In genomic region chr15:90654233-90655124, GRCh38 we compare ENCODE assay signal across 2 cellular contexts.
TF ChIP-seq lines count a peak whose summit lies in the region.

No MANE protein-coding gene starts in this region.

TF ChIP-seq in IMR-90, 13 proteins besides CTCF, POLR2A, EP300 and RAD21:
- TF ChIP-seq RCOR1 (IDR thresholded peaks at IDR 0.05; ENCODE audit: insufficient replicate concordance, low read length) (no peak), MAFK (IDR thresholded peaks at IDR 0.05; ENCODE audit: low read depth, low read length) (peak; percentile 85)

TF ChIP-seq in GM12878, 131 proteins besides CTCF, POLR2A, EP300 and RAD21:
- TF ChIP-seq TAF1 (IDR thresholded peaks at IDR 0.05; ENCODE audit: borderline replicate concordance, low read depth, low read length) = no peak
- TF ChIP-seq IKZF1 (conservative IDR thresholded peaks at IDR 0.05) = 0 out of 2 replicates have a peak, but pooled peaks have one; percentile 27
- no peak for TF ChIP-seq RFX5 (IDR thresholded peaks at IDR 0.05; ENCODE audit: low read depth, low read length)
- TF ChIP-seq LARP7 (IDR thresholded peaks at IDR 0.05) = no peak
- TF ChIP-seq SPI1 (IDR thresholded peaks at IDR 0.05; ENCODE audit: borderline replicate concordance, insufficient read depth, low read depth, low read length) = peak; percentile 31; the same call in 1 of the 2 replicates
- TF ChIP-seq CREM (IDR thresholded peaks at IDR 0.05; ENCODE audit: low read depth) = peak; percentile 46; the same call in 1 of the 2 replicates
- no peak for TF ChIP-seq NKRF (conservative IDR thresholded peaks at IDR 0.05)
